Comparison of ENCODE assay signal across 8 cellular contexts in genomic region chr4:124018383-124019317, GRCh38.
DNase-seq lines count a peak whose midpoint lies in the region; ATAC-seq, FAIRE-seq and TF ChIP-seq lines count a peak whose summit lies in the region.

No MANE protein-coding gene starts in this region.

- DNase-seq in A172 (ENCODE audit: low spot score) (peak; percentile 77), NOMO-1 treated with DMSO at 0.1 percent for 48 hours (lab: John Stamatoyannopoulos, UW; ENCODE audit: unreplicated experiment) (peak; percentile 77), osteoblast (ENCODE audit: insufficient read length, low spot score, missing footprints) (peak; percentile 42), RCC 7860 (ENCODE audit: low spot score) (no peak), NCI-H510A (lab: John Stamatoyannopoulos, UW) (no peak)

- H3K79me2 ChIP-seq in osteoblast (ENCODE audit: insufficient read depth, low read length): no peaks in the 10 kb centered on the region

- WGBS in esophagus, 2 donors: 49 to 67% methylated on average over 7 of the region's 7 CpGs

- H3K4me2 ChIP-seq in osteoblast (ENCODE audit: insufficient read depth, low read length): peak overlapping the region; percentile 30

- H3K27me3 ChIP-seq in esophagus (ENCODE audit: control insufficient read depth in 1 of 2, insufficient read depth in 2 of 2, low read length in 2 of 2): no peaks in the 10 kb centered on the region
- H3K27me3 ChIP-seq in osteoblast (ENCODE audit: insufficient read depth, low read length): no peaks in the 10 kb centered on the region

- TF ChIP-seq CTCF in osteoblast (IDR thresholded peaks at IDR 0.05; ENCODE audit: extremely low read depth, low read depth, low read length): no peak

- peak overlapping the region; percentile 87 for H2AFZ ChIP-seq in osteoblast (ENCODE audit: low read length)

- no peaks in the 10 kb centered on the region for H4K20me1 ChIP-seq in osteoblast (ENCODE audit: insufficient read depth, low read length)

- ATAC-seq in GM18502 (IDR thresholded peaks at IDR 0.05; ENCODE audit: poor library complexity, unreplicated experiment) (peak; percentile 100), HG02798 (IDR thresholded peaks at IDR 0.05; ENCODE audit: poor library complexity, unreplicated experiment) (peak; percentile 99)

- peaks cover 0 to 3% of the 10 kb centered on the region in 2 donors for H3K4me1 ChIP-seq in esophagus (ENCODE audit: control insufficient read depth in 2 of 2, insufficient read depth in 2 of 2, low read length in 1 of 2)
- H3K4me1 ChIP-seq in osteoblast (ENCODE audit: insufficient read depth, low read length): peaks cover 7% of the 10 kb centered on the region

- no peak for FAIRE-seq in RCC 7860 (lab: Jason Lieb, UNC)

- H3K4me3 ChIP-seq in esophagus (ENCODE audit: low read depth in 1 of 2, low read length in 2 of 2) (no peak overlapping the region), osteoblast (ENCODE audit: insufficient read depth, low read length) (no peak overlapping the region)

- H3K36me3 ChIP-seq in esophagus (ENCODE audit: control insufficient read depth in 2 of 2, insufficient read depth in 2 of 2, low read length in 1 of 2) (no peaks in the 10 kb centered on the region), osteoblast (ENCODE audit: insufficient read depth, low read length) (no peaks in the 10 kb centered on the region)

- no peaks in the 10 kb centered on the region for H3K9me3 ChIP-seq in esophagus (ENCODE audit: control insufficient read depth in 2 of 2, insufficient read depth in 1 of 2, low read depth in 1 of 2, low read length in 1 of 2)
- no peaks in the 10 kb centered on the region for H3K9me3 ChIP-seq in osteoblast (ENCODE audit: low read depth, low read length)

- H3K27ac ChIP-seq in esophagus (ENCODE audit: low read depth in 2 of 2, low read length in 1 of 2) (peak overlapping the region; percentile 29 to 64), osteoblast (ENCODE audit: low read depth, low read length) (no peak overlapping the region)

Comparison
In these comparisons a context has a peak if more than half of its experiments do, and no peak if none do; other contexts are left out.
1. DNase-seq: peak in A172 (single experiment), NOMO-1 treated with DMSO at 0.1 percent for 48 hours (single experiment) and osteoblast (single experiment); none in RCC 7860 (single experiment) and NCI-H510A (single experiment).